1 cellular context compared by ENCODE assay signal in the genomic region with DNA sequence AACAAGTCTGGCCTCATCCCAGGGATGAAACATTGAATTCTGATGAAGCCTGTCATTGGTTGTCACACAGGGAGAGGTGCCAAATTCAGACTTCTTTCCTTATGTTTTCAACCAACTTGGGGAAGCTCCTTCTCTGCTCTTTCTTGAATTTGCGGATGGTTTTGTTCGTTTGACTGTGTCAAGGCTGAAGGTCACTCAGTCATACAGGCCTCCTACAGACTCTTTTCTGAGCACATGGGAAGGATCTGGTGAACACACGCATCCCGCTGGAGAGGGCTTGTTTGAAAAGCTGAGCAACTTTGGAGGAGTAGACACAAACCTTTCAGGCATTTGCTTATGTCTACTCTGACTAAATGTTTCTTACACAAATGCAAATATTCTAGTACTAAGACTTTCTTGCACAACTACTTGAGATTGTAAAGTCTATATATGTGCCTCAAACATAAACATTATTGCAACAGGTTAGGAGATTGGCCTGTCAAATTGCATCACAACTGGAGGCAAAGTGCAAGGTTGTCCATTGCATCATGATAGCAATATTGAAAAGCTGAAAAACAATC.
TF ChIP-seq lines count a peak whose summit lies in the region.

No MANE protein-coding gene starts in this region.

TF ChIP-seq in liver, 16 proteins besides CTCF, POLR2A, EP300 and RAD21 (continued from another document):
- TF ChIP-seq SP1 (IDR thresholded peaks at IDR 0.05): peak; percentile 43
- peak; percentile 81 for TF ChIP-seq HNF4G (IDR thresholded peaks at IDR 0.05)
- peak in 1 of 2 donors; percentile 81 for TF ChIP-seq JUND (IDR thresholded peaks at IDR 0.05)
- peak; percentile 42 for TF ChIP-seq YY1 (IDR thresholded peaks at IDR 0.05)
- TF ChIP-seq FOXA1 (IDR thresholded peaks at IDR 0.05): peak; percentile 25
- no peak for TF ChIP-seq FOXA2 (IDR thresholded peaks at IDR 0.05)
- TF ChIP-seq, protein P1, sequence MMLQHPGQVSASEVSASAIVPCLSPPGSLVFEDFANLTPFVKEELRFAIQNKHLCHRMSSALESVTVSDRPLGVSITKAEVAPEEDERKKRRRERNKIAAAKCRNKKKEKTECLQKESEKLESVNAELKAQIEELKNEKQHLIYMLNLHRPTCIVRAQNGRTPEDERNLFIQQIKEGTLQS (IDR thresholded peaks at IDR 0.05): peak; percentile 93
- TF ChIP-seq, protein P2, sequence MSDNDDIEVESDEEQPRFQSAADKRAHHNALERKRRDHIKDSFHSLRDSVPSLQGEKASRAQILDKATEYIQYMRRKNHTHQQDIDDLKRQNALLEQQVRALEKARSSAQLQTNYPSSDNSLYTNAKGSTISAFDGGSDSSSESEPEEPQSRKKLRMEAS (IDR thresholded peaks at IDR 0.05): peak; percentile 58
- TF ChIP-seq GABPA (IDR thresholded peaks at IDR 0.05 in 1 of 2, conservative IDR thresholded peaks at IDR 0.05 in 1 of 2): no peak
- no peak for TF ChIP-seq TAF1 (conservative IDR thresholded peaks at IDR 0.05)
